In the genomic region with DNA sequence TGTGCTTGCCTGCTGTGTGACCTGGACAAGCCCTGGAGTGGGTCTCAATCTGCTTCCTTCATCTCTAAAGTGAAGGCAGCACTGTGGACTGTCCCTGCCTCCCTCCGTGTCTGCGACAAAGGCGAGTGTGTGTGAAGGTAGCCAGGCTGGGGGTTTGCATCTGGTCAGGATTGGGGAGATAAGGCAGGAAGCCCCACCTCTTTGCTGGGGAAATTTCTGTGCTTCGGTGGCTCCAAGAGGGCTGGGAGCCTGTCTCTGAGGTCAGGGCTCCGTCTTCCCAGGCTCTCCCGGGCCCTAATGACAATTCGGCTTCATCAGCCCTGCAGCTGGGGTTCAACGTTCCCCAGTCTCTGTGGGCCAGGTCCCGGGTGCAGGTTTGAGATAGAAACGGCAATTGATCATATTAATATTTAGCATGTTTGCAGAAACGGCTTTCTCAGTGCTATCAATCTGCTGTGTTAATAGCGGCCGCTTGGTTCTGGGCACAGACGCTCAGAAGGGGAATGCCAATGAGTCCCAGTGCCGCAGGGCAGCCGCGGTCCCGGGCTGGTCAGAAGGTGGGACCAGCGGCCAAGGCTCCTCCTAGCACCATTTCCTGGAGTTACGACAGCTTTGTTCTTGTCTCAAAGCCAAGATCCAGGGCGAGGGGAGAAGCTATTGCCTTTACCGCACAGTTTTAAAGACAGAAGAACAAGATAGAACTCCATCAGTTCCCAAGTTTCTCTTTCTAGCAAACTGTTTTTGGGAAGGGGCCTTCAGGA, we compare ENCODE assay signal across 12 cellular contexts.
A peak's percentile ranks its signal among the peaks of the same experiment; 100 is the strongest.
DNase-seq lines count a peak whose midpoint lies in the region; ATAC-seq and TF ChIP-seq lines count a peak whose summit lies in the region.
"Had no signal": no experiment of that assay in that cellular context is flagged by ENCODE, and none has a peak within 500 bp of the region (broad histone marks: within the 10 kb centered on the region; RNA-seq: fewer than 3 reads in every experiment).

No MANE protein-coding gene starts in this region.

- DNase-seq in NOMO-1 treated with dmso at 0.1 percent for 144 hours (lab: John Stamatoyannopoulos, UW; ENCODE audit: unreplicated experiment) (peak; percentile 27), esophagus squamous epithelium (lab: John Stamatoyannopoulos, UW) (no peak), mesothelial cell of epicardium (ENCODE audit: low spot score in 2 of 2, unreplicated experiment in 2 of 2) (no peak), tibial nerve (ENCODE audit: low spot score in 2 of 2) (peak; percentile 38 to 68), Kasumi-1 (lab: John Stamatoyannopoulos, UW) (no peak), HPDE6-E6E7 (ENCODE audit: extremely low spot score) (no peak), T1000 (lab: John Stamatoyannopoulos, UW) (no peak)
- DNase-seq: activated CD4-positive, alpha-beta T cell treated with anti-CD3 and anti-CD28 coated beads, Interleukin-2, amount 50 U/mL, for 4 hours; GDM1 had no signal

- peaks cover 7% of the 10 kb centered on the region for H3K27me3 Mint-ChIP-seq in mesothelial cell of epicardium (ENCODE audit: low read depth)

- no peak for ATAC-seq in HG02642 (IDR thresholded peaks at IDR 0.05; ENCODE audit: poor library complexity, unreplicated experiment)

- intact Hi-C loops in esophagus squamous epithelium (cut with DNase I): no loop called here

- H3K9me3 Mint-ChIP-seq in mesothelial cell of epicardium: no peaks in the 10 kb centered on the region
- H3K9me3 Mint-ChIP-seq: stimulated activated naive CD8-positive, alpha-beta T cell treated with anti-CD3 and anti-CD28 coated beads, Interleukin-15, Interleukin-2, amounts not matched to agents 100 ng/mL and 50 ng/mL, for 24 hours had no signal

- H3K4me1 ChIP-seq in esophagus squamous epithelium: peaks cover 27 to 59% (median 32%) of the 10 kb centered on the region in 3 donors
- H3K4me1 ChIP-seq in tibial nerve: peaks cover 0 to 64% (median 50%) of the 10 kb centered on the region in 4 donors

- H3K36me3 ChIP-seq in esophagus squamous epithelium (no peaks in the 10 kb centered on the region), tibial nerve (no peaks in the 10 kb centered on the region)

- H3K27ac ChIP-seq in esophagus squamous epithelium (peak overlapping the region in 3 of 4 donors; percentile 39 to 66 (median 43)), tibial nerve (peak overlapping the region; percentile 55 to 91 (median 73))

- TF ChIP-seq EP300 in tibial nerve (IDR thresholded peaks at IDR 0.05): peak in 1 of 2 donors; percentile 69

- peak overlapping the region; percentile 61 for H3K27ac Mint-ChIP-seq in mesothelial cell of epicardium
- H3K27ac Mint-ChIP-seq: stimulated activated naive CD8-positive, alpha-beta T cell treated with anti-CD3 and anti-CD28 coated beads, Interleukin-15, Interleukin-2, amounts not matched to agents 100 ng/mL and 50 ng/mL, for 24 hours had no signal

- no peak overlapping the region for H3K4me3 Mint-ChIP-seq in mesothelial cell of epicardium
- H3K4me3 Mint-ChIP-seq: stimulated activated naive CD8-positive, alpha-beta T cell treated with anti-CD3 and anti-CD28 coated beads, Interleukin-15, Interleukin-2, amounts not matched to agents 100 ng/mL and 50 ng/mL, for 24 hours had no signal

- H3K27me3 ChIP-seq in esophagus squamous epithelium: peaks cover 0 to 57% (median 0%) of the 10 kb centered on the region in 4 donors
- H3K27me3 ChIP-seq in tibial nerve: no peaks in the 10 kb centered on the region

- TF ChIP-seq CTCF in esophagus squamous epithelium (IDR thresholded peaks at IDR 0.05) (no peak), mesothelial cell of epicardium (IDR thresholded peaks at IDR 0.05; ENCODE audit: unreplicated experiment) (no peak), tibial nerve (IDR thresholded peaks at IDR 0.05) (peak in 1 of 5 experiments; percentile 17)

- H3K9me3 ChIP-seq in esophagus squamous epithelium (no peaks in the 10 kb centered on the region), tibial nerve (no peaks in the 10 kb centered on the region)

- no peaks in the 10 kb centered on the region for H3K36me3 Mint-ChIP-seq in mesothelial cell of epicardium

- H3K4me1 Mint-ChIP-seq in mesothelial cell of epicardium: peaks cover 34% of the 10 kb centered on the region

- peak overlapping the region in 1 of 4 donors; percentile 34 for H3K4me3 ChIP-seq in esophagus squamous epithelium
- H3K4me3 ChIP-seq in tibial nerve: peak overlapping the region in 1 of 4 donors; percentile 22
- H3K4me3 ChIP-seq: skin epidermis had no signal

- WGBS in esophagus squamous epithelium, 2 donors: 39 to 60% methylated on average over 7 to 8 of the region's 22 CpGs
- 8 to 15% methylated on average over 22 of the region's 22 CpGs for WGBS in tibial nerve, 2 donors

- TF ChIP-seq POLR2A in esophagus squamous epithelium (IDR thresholded peaks at IDR 0.05) (no peak), tibial nerve (IDR thresholded peaks at IDR 0.05) (no peak)

Comparison
In these comparisons a context has a peak if more than half of its experiments do, and no peak if none do; other contexts are left out.
1. DNase-seq: peak in NOMO-1 treated with dmso at 0.1 percent for 144 hours (single experiment) and tibial nerve (2 of 2); none in esophagus squamous epithelium (single experiment), mesothelial cell of epicardium (0 of 2), Kasumi-1 (0 of 2), HPDE6-E6E7 (single experiment) and T1000 (single experiment).